15 cellular contexts compared by ENCODE assay signal in genomic region chr18:54813305-54813704, GRCh38.
"Had no signal": no experiment of that assay in that cellular context is flagged by ENCODE, and none has a peak within 500 bp of the region (broad histone marks: within the 10 kb centered on the region; RNA-seq: fewer than 3 reads in every experiment).

No MANE protein-coding gene starts in this region.

- DNase-seq: Karpas-422, KBM-7, NCI-H1092 treated with DMSO at 0.1 percent for 48 hours, NCI-H1436, NCI-H187, NCI-H2029, NCI-H2171 treated with DMSO at 0.1 percent for 48 hours, NCI-H345, NCI-H446 treated with DMSO at 0.1 percent for 48 hours, NCI-H510A treated with DMSO at 0.1 percent for 48 hours, NCI-H526 treated with DMSO at 0.1 percent for 48 hours, NCI-H748 treated with DMSO at 0.1 percent for 48 hours, Right ventricle myocardium superior, RPMI8226, SK-N-SH had no signal

- H3K9ac ChIP-seq: SK-N-SH had no signal

- H3K4me2 ChIP-seq: SK-N-SH had no signal
